9 cellular contexts compared by ENCODE assay signal in the genomic region with DNA sequence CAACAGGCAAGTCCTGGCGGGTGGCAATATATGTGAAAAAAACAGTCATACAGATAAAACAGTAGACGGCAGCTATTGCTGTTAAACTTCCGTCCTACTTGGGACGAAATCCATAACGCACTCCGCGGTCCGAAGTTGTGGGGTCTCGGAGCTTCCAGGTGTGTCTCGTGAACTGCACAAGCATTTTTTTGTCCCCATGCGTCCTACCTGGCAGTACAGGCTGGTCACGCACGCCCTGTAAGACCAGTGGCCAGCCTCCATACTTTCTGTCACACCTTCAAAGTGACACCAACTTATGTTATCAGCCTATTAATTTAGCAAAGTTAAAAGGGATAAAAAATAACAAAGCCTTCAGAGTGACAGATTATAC. TPM values are rescaled to one million over a fixed set of nuclear protein-coding genes. Genes with fewer than 3 reads are reported as not detected.
A peak's percentile ranks its signal among the peaks of the same experiment; 100 is the strongest.
DNase-seq lines count a peak whose midpoint lies in the region; ATAC-seq and TF ChIP-seq lines count a peak whose summit lies in the region.
"Had no signal": no experiment of that assay in that cellular context is flagged by ENCODE, and none has a peak within 500 bp of the region (broad histone marks: within the 10 kb centered on the region; RNA-seq: fewer than 3 reads in every experiment).

No MANE protein-coding gene starts in this region.

- H3K27me3 Mint-ChIP-seq in Calu3 (ENCODE audit: unreplicated experiment) = no peaks in the 10 kb centered on the region
- peaks cover 34% of the 10 kb centered on the region for H3K27me3 Mint-ChIP-seq in brain

- peak overlapping the region; percentile 47 to 53 for H3K4me3 ChIP-seq in muscle layer of duodenum (ENCODE audit: low read depth in 1 of 2, low read length in 2 of 2)

- H3K27ac ChIP-seq in muscle layer of duodenum (ENCODE audit: low read length) = no peak overlapping the region

- H3K9me3 Mint-ChIP-seq in Calu3 (ENCODE audit: low read depth, unreplicated experiment) (no peaks in the 10 kb centered on the region), brain (peaks cover 0 to 5% (median 0%) of the 10 kb centered on the region in 5 experiments)

- TF ChIP-seq CTCF in Calu3 (IDR thresholded peaks at IDR 0.05; ENCODE audit: unreplicated experiment) (no peak), brain (conservative IDR thresholded peaks at IDR 0.05) (no peak)

- intact Hi-C loops in Calu3 (cut with micrococcal nuclease; ENCODE audit: unreplicated experiment) = loop anchor here (5.0 kb wide), 1 partner anchor 42 kb away; no protein-coding TSS in a partner anchor

- no peaks in the 10 kb centered on the region for H3K27me3 ChIP-seq in muscle layer of duodenum (ENCODE audit: low read depth, low read length)

- H3K36me3 ChIP-seq in muscle layer of duodenum (ENCODE audit: control insufficient read depth in 1 of 2, insufficient read depth in 2 of 2, low read length in 2 of 2) = no peaks in the 10 kb centered on the region

- peaks cover 9 to 11% of the 10 kb centered on the region in 2 donors for H3K4me1 ChIP-seq in muscle layer of duodenum (ENCODE audit: control insufficient read depth in 1 of 2, insufficient read depth in 2 of 2, low read length in 2 of 2)

- peak; percentile 2 for ATAC-seq in HG02642 (IDR thresholded peaks at IDR 0.05; ENCODE audit: poor library complexity, unreplicated experiment)
- no peak for ATAC-seq in HG02798 (IDR thresholded peaks at IDR 0.05; ENCODE audit: poor library complexity, unreplicated experiment)

- H3K27ac Mint-ChIP-seq in Calu3 (ENCODE audit: unreplicated experiment) = peak overlapping the region; percentile 99
- peak overlapping the region in 2 of 5 experiments; percentile 44 to 71 for H3K27ac Mint-ChIP-seq in brain

- H3K4me3 Mint-ChIP-seq in Calu3 (ENCODE audit: low read depth, unreplicated experiment) (peak overlapping the region; percentile 71), brain (peak overlapping the region; percentile 55 to 79 (median 73))

- H3K4me1 Mint-ChIP-seq in Calu3 (ENCODE audit: low read depth, unreplicated experiment) (no peaks in the 10 kb centered on the region), brain (peaks cover 22% of the 10 kb centered on the region)

- H3K36me3 Mint-ChIP-seq in Calu3 (ENCODE audit: insufficient read depth, unreplicated experiment) (peaks cover 15% of the 10 kb centered on the region), brain (no peaks in the 10 kb centered on the region)

- TSS peak; percentile 92 for BruUV-seq in Calu3 (replicated peaks; lab: Mats Ljungman, UMichigan)

- CTCF ChIA-PET in Calu3 (lab: Charles Lee) = interaction anchor here (0.8 to 3.1 kb wide), 4 partner anchors 14 to 134 kb away, joined by 3 to 8 read pairs (median 4); no protein-coding TSS in a partner anchor

- DNase-seq in Calu3 (no peak), RKO (ENCODE audit: low spot score) (no peak), pons (ENCODE audit: low spot score) (no peak)
- DNase-seq in activated CD8-positive, alpha-beta memory T cell treated with anti-CD3 and anti-CD28 coated beads, Interleukin-2, amount 50 U/mL, for 48 hours = no peak
- DNase-seq: activated naive CD4-positive, alpha-beta T cell had no signal

- no peaks in the 10 kb centered on the region for H3K9me3 ChIP-seq in muscle layer of duodenum (ENCODE audit: control insufficient read depth in 1 of 2, low read length in 2 of 2)

RNA-seq across cellular contexts. Expression of gene TGFBI, which starts 51.3 kb away (rescaled TPM):
- 41.4 and 95.2 TPM in 2 replicates for total RNA-seq in Calu3 (2022)
- 10.4 TPM for polyA plus RNA-seq in brain (ENCODE audit: insufficient read depth, low read depth, low replicate concordance)

RNA-seq across cellular contexts. Expression of gene SMAD5, which starts 52.5 kb away (rescaled TPM):
- 93.1 and 94.2 TPM in 2 replicates for total RNA-seq in Calu3 (2022)
- 12.8 TPM for polyA plus RNA-seq in brain (ENCODE audit: insufficient read depth, low read depth, low replicate concordance)
